ENCODE assay signal across 35 cellular contexts in genomic region chr19:3636506-3636905, GRCh38.
"Had no signal": no experiment of that assay in that cellular context is flagged by ENCODE, and none has a peak within 500 bp of the region (broad histone marks: within the 10 kb centered on the region; RNA-seq: fewer than 3 reads in every experiment).

No MANE protein-coding gene starts in this region.

- H3K4me3 ChIP-seq: MG63 had no signal

- H3K4me2 ChIP-seq: KMS-11 had no signal

- H3K9me3 ChIP-seq: MG63 had no signal

- H3K27me3 ChIP-seq: MG63 had no signal

- H3K9ac ChIP-seq: KMS-11 had no signal

- DNase-seq: Karpas-422, Kasumi-1, KG1, MG63, MM.1S, MV-4-11, NCI-H1048, NCI-H1092, NCI-H1092 treated with DMSO at 0.1 percent for 48 hours, NCI-H1105, NCI-H1105 treated with DMSO at 0.1 percent for 48 hours, NCI-H1417, NCI-H1417 treated with DMSO at 0.1 percent for 48 hours, NCI-H1436, NCI-H1436 treated with DMSO at 0.1 percent for 48 hours, NCI-H146, NCI-H1694, NCI-H1694 treated with DMSO at 0.1 percent for 48 hours, NCI-H187, NCI-H187 treated with DMSO at 0.1 percent for 48 hours, NCI-H1930, NCI-H2029, NCI-H2029 treated with DMSO at 0.1 percent for 48 hours, NCI-H2081, NCI-H2081 treated with DMSO at 0.1 percent for 48 hours, NCI-H2107, NCI-H2171, NCI-H2171 treated with DMSO at 0.1 percent for 48 hours, NCI-H2227 treated with DMSO at 0.1 percent for 48 hours, NCI-H226, NCI-H345, NCI-H446, NCI-H446 treated with DMSO at 0.1 percent for 48 hours, NCI-H510A had no signal

- H3K27ac ChIP-seq: KMS-11 had no signal

- H3K36me3 ChIP-seq: MG63 had no signal
